In the genomic region with DNA sequence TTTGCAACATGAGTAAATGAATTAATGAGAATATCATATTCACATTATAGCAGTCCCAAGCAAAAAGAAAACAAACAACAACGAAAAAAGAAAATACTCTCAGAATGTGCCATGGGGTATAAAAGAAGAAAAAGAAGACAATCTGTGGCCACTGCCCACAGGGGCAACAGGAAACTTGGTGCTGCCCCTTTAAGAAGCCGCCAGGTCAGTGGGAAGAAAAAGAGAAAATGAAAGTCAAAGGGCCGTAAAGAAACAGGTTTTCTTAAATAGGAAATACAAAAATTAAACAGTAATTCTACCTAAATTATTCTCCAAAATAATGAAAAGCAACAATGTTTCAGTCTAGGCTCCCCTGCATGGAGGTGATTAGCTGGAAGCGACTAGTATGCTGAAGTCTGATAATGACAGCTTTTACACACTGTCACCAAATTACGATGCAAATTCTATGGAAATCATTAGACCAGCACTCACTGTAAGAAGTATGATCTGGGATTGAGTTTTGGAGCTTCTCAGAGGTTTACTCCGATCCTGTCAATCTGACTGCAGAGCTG, we compare ENCODE assay signal across 8 cellular contexts. TPM values are rescaled to one million over a fixed set of nuclear protein-coding genes. Genes with fewer than 3 reads are reported as not detected.
DNase-seq lines count a peak whose midpoint lies in the region; ATAC-seq and TF ChIP-seq lines count a peak whose summit lies in the region.

No MANE protein-coding gene starts in this region.

- H3K27ac Mint-ChIP-seq in T-helper 2 cell treated with Interferon-gamma antibody and Interleukin-4, amounts not matched to agents 5 μg/mL and 100 μg/mL, for 36 hours = peak overlapping the region; percentile 80

- H3K4me3 Mint-ChIP-seq in T-helper 2 cell treated with Interferon-gamma antibody and Interleukin-4, amounts not matched to agents 5 μg/mL and 100 μg/mL, for 36 hours = peak overlapping the region; percentile 84

- H3K27me3 ChIP-seq in DND-41 (ENCODE audit: insufficient read depth, low read length, poor library complexity) (no peaks in the 10 kb centered on the region), kidney epithelial cell (ENCODE audit: control insufficient read depth, insufficient read depth, low read length) (no peaks in the 10 kb centered on the region), aorta (ENCODE audit: control insufficient read depth in 1 of 2, insufficient read depth in 2 of 2, low read length in 1 of 2) (no peaks in the 10 kb centered on the region)

- intact Hi-C loops in aorta (cut with DNase I) = loop anchor here in 1 of 2 donors (10.0 kb wide), 1 partner anchor 223 kb away; no protein-coding TSS in a partner anchor

- WGBS in aorta, 2 donors = 46 to 52% methylated on average over 6 of the region's 6 CpGs

- peak overlapping the region; percentile 47 for H3K9ac ChIP-seq in DND-41 (ENCODE audit: low read depth, low read length)

- DNase-seq in DND-41 = no peak
- no peak for DNase-seq in T-helper 2 cell treated with Interferon-gamma antibody and Interleukin-4, amounts not matched to agents 5 μg/mL and 100 μg/mL, for 36 hours (ENCODE audit: low spot score)
- no peak for DNase-seq in kidney epithelial cell (ENCODE audit: low read depth)
- DNase-seq in aorta = no peak
- DNase-seq in medulla oblongata (ENCODE audit: extremely low spot score) = no peak
- no peak for DNase-seq in ureter (ENCODE audit: low spot score)

- peak overlapping the region; percentile 66 for H2AFZ ChIP-seq in DND-41 (ENCODE audit: low read depth, low read length)

- H3K4me2 ChIP-seq in DND-41 (ENCODE audit: insufficient read depth, low read length) = peak overlapping the region; percentile 67

- H3K27me3 Mint-ChIP-seq in T-helper 2 cell treated with Interferon-gamma antibody and Interleukin-4, amounts not matched to agents 5 μg/mL and 100 μg/mL, for 36 hours (ENCODE audit: low read depth) = no peaks in the 10 kb centered on the region

- peaks cover 2% of the 10 kb centered on the region for H4K20me1 ChIP-seq in DND-41 (ENCODE audit: insufficient read depth, low read length)

- no peaks in the 10 kb centered on the region for H3K36me3 Mint-ChIP-seq in T-helper 2 cell treated with Interferon-gamma antibody and Interleukin-4, amounts not matched to agents 5 μg/mL and 100 μg/mL, for 36 hours (ENCODE audit: low read depth)

- H3K36me3 ChIP-seq in DND-41 (ENCODE audit: insufficient read depth, low read length) = no peaks in the 10 kb centered on the region
- no peaks in the 10 kb centered on the region for H3K36me3 ChIP-seq in kidney epithelial cell (ENCODE audit: control insufficient read depth, insufficient read depth, low read length)
- no peaks in the 10 kb centered on the region for H3K36me3 ChIP-seq in aorta (ENCODE audit: control insufficient read depth in 1 of 2, insufficient read depth in 2 of 2, low read length in 1 of 2)

- no peaks in the 10 kb centered on the region for H3K9me3 Mint-ChIP-seq in T-helper 2 cell treated with Interferon-gamma antibody and Interleukin-4, amounts not matched to agents 5 μg/mL and 100 μg/mL, for 36 hours

- H3K79me2 ChIP-seq in DND-41 (ENCODE audit: insufficient read depth, low read length) = peaks cover 16% of the 10 kb centered on the region

- peak overlapping the region; percentile 22 to 55; a peak in 3 of 4 replicates for H3K4me3 ChIP-seq in DND-41 (ENCODE audit: low read depth in 1 of 2, low read length in 2 of 2)
- peak overlapping the region; percentile 34 for H3K4me3 ChIP-seq in kidney epithelial cell (ENCODE audit: low read depth, low read length)
- H3K4me3 ChIP-seq in aorta (ENCODE audit: low read length in 2 of 2) = peak overlapping the region; percentile 28 to 54

- H3K4me1 ChIP-seq in DND-41 (ENCODE audit: insufficient read depth, low read length) (peaks cover 11% of the 10 kb centered on the region), aorta (ENCODE audit: control insufficient read depth in 1 of 2, insufficient read depth in 2 of 2, low read length in 2 of 2) (peaks cover 2 to 3% of the 10 kb centered on the region in 2 donors)

- H3K4me1 Mint-ChIP-seq in T-helper 2 cell treated with Interferon-gamma antibody and Interleukin-4, amounts not matched to agents 5 μg/mL and 100 μg/mL, for 36 hours (ENCODE audit: low read depth) = peaks cover 7% of the 10 kb centered on the region

- TF ChIP-seq CTCF in DND-41 (IDR thresholded peaks at IDR 0.05; ENCODE audit: borderline replicate concordance, extremely low read depth, low read length, poor library complexity, severe bottlenecking) (no peak), kidney epithelial cell (IDR thresholded peaks at IDR 0.05; ENCODE audit: insufficient read depth, low read length, poor library complexity, severe bottlenecking) (no peak)

- peak; percentile 62 for ATAC-seq in DND-41 (ENCODE audit: insufficient read depth, low read depth)
- peak; percentile 55 for ATAC-seq in GM21737 (IDR thresholded peaks at IDR 0.05; ENCODE audit: unreplicated experiment)
- ATAC-seq in aorta (ENCODE audit: low FRiP score) = no peak
- ATAC-seq in GM18907 (IDR thresholded peaks at IDR 0.05; ENCODE audit: unreplicated experiment) = no peak

- H3K27ac ChIP-seq in DND-41 (ENCODE audit: low read length) = peak overlapping the region; percentile 71
- no peak overlapping the region for H3K27ac ChIP-seq in aorta (ENCODE audit: low read depth in 1 of 2, low read length in 2 of 2)

- H3K9me3 ChIP-seq in DND-41 (ENCODE audit: insufficient read depth, low read length, severe bottlenecking) (no peaks in the 10 kb centered on the region), aorta (ENCODE audit: control insufficient read depth, low read length) (no peaks in the 10 kb centered on the region)

RNA-seq across cellular contexts. Expression of a gene that starts 23.6 kb away (rescaled TPM):
- total RNA-seq in kidney epithelial cell = 27.0 and 40.5 TPM in 2 replicates
- 10 to 100 TPM; 66.1 to 67.1 TPM for total RNA-seq in aorta
- 100 to 1,000 TPM; 103 to 138 TPM for polyA plus RNA-seq in aorta
- total RNA-seq in ureter = 65.2 TPM

Comparison
In these comparisons a context has a peak if more than half of its experiments do, and no peak if none do; other contexts are left out.
1. ATAC-seq: peak in DND-41 (single experiment) and GM21737 (single experiment); none in aorta (single experiment) and GM18907 (single experiment).
2. Peak in every context shown above with its lines, with median percentiles within 50 percentile points of each other: H3K4me3 ChIP-seq.